Comparison of ENCODE assay signal across 17 cellular contexts in genomic region chr12:47098099-47098498, GRCh38. TPM values are rescaled to one million over a fixed set of nuclear protein-coding genes. Genes with fewer than 3 reads are reported as not detected.
DNase-seq lines count a peak whose midpoint lies in the region; ATAC-seq and TF ChIP-seq lines count a peak whose summit lies in the region.
"Had no signal": no experiment of that assay in that cellular context is flagged by ENCODE, and none has a peak within 500 bp of the region (broad histone marks: within the 10 kb centered on the region; RNA-seq: fewer than 3 reads in every experiment).

No MANE protein-coding gene starts in this region.

- peak overlapping the region; percentile 42 to 93 for H2BK12ac ChIP-seq in mesenchymal stem cell (ENCODE audit: low read length in 2 of 2)

- H2BK5ac ChIP-seq in mesenchymal stem cell (ENCODE audit: low read depth, low read length, poor library complexity, severe bottlenecking): no peak overlapping the region

- H3K27ac ChIP-seq in ACC112 (ENCODE audit: low read depth, low read length): no peak overlapping the region
- peak overlapping the region; percentile 23; the same call in 1 of the 2 replicates for H3K27ac ChIP-seq in VCaP
- H3K27ac ChIP-seq in mesenchymal stem cell (ENCODE audit: low read length, poor library complexity, severe bottlenecking): no peak overlapping the region
- peak overlapping the region in 1 of 2 donors; percentile 29 for H3K27ac ChIP-seq in testis
- H3K27ac ChIP-seq in psoas muscle: no peak overlapping the region
- H3K27ac ChIP-seq: SK-N-MC had no signal

- H2BK15ac ChIP-seq in mesenchymal stem cell (ENCODE audit: low read depth, poor library complexity, severe bottlenecking): no peak overlapping the region

- H3K18ac ChIP-seq in mesenchymal stem cell (ENCODE audit: low read depth in 1 of 2, low read length in 2 of 2): peak overlapping the region; percentile 0 to 58

- H3K27me3 ChIP-seq in ACC112 (ENCODE audit: insufficient read depth, low read length) (no peaks in the 10 kb centered on the region), mesenchymal stem cell (ENCODE audit: control insufficient read depth in 1 of 2, insufficient read depth in 1 of 2, low read length in 2 of 2) (no peaks in the 10 kb centered on the region), testis (no peaks in the 10 kb centered on the region), psoas muscle (ENCODE audit: insufficient read depth in 3 of 3, low read length in 2 of 3) (no peaks in the 10 kb centered on the region)

- peaks cover 50% of the 10 kb centered on the region for H3K4me1 ChIP-seq in ACC112 (ENCODE audit: control insufficient read depth, insufficient read depth, low read length, unreplicated experiment)
- no peaks in the 10 kb centered on the region for H3K4me1 ChIP-seq in mesenchymal stem cell (ENCODE audit: control insufficient read depth, insufficient read depth, low read depth, low read length)
- peaks cover 16% of the 10 kb centered on the region for H3K4me1 ChIP-seq in testis
- no peaks in the 10 kb centered on the region for H3K4me1 ChIP-seq in psoas muscle

- H3K9ac ChIP-seq in mesenchymal stem cell (ENCODE audit: low read length): no peak overlapping the region

- peaks cover 1% of the 10 kb centered on the region for H3K79me1 ChIP-seq in mesenchymal stem cell (replicated peaks; ENCODE audit: low read length, poor library complexity, severe bottlenecking)

- intact Hi-C loops in testis (cut with DNase I; ENCODE audit: low total_unique reads): no loop called here
- intact Hi-C loops in psoas muscle (cut with DNase I): no loop called here

- no peak overlapping the region for H3K4me2 ChIP-seq in mesenchymal stem cell (ENCODE audit: low read length, poor library complexity, severe bottlenecking)

- H3K4me3 ChIP-seq in ACC112 (ENCODE audit: low read depth, low read length) (no peak overlapping the region), mesenchymal stem cell (ENCODE audit: insufficient read depth in 1 of 2, low read depth in 1 of 2, low read length in 2 of 2) (no peak overlapping the region), testis (no peak overlapping the region), psoas muscle (no peak overlapping the region)
- H3K4me3 ChIP-seq: PC-9, SK-N-MC had no signal

- WGBS in mesenchymal stem cell: 99% methylated on average over 6 of the region's 6 CpGs
- WGBS in testis, 2 donors: 27 to 29% methylated on average over 6 of the region's 6 CpGs
- 88 to 93% (median 91%) methylated on average over 6 of the region's 6 CpGs for WGBS in psoas muscle, 3 donors

- H3K23ac ChIP-seq in mesenchymal stem cell (ENCODE audit: low read length in 2 of 2): no peak overlapping the region

- H2BK120ac ChIP-seq in mesenchymal stem cell (ENCODE audit: low read depth, low read length): peak overlapping the region; percentile 34

- peak overlapping the region; percentile 66 for H4K8ac ChIP-seq in mesenchymal stem cell (ENCODE audit: low read length)

- peak overlapping the region in 1 of 2 experiments; percentile 64 for H3K4ac ChIP-seq in mesenchymal stem cell (ENCODE audit: low read depth in 1 of 2, low read length in 2 of 2)

- ATAC-seq in psoas muscle (no peak), HG03521 (IDR thresholded peaks at IDR 0.05; ENCODE audit: unreplicated experiment) (no peak)

- no peak for TF ChIP-seq POLR2A in testis (IDR thresholded peaks at IDR 0.05)

- H3K9me3 ChIP-seq in mesenchymal stem cell (ENCODE audit: control insufficient read depth, low read length) (no peaks in the 10 kb centered on the region), testis (no peaks in the 10 kb centered on the region), psoas muscle (no peaks in the 10 kb centered on the region)

- DNase-seq in mesenchymal stem cell: no peak
- peak; percentile 76 for DNase-seq in testis
- DNase-seq in ureter (ENCODE audit: low spot score): no peak
- DNase-seq in psoas muscle: no peak
- DNase-seq in HuH-7.5 (ENCODE audit: low spot score): no peak
- DNase-seq: Calu3; CD4-positive, alpha-beta T cell; DMS53; HFFc6; Karpas-422; NCI-H1105 treated with DMSO at 0.1 percent for 48 hours; NCI-H2029 treated with DMSO at 0.1 percent for 48 hours; PC-9 had no signal

- no peaks in the 10 kb centered on the region for H3K79me2 ChIP-seq in ACC112 (ENCODE audit: control insufficient read depth, insufficient read depth, low read length, unreplicated experiment)

- no peak overlapping the region for H3K14ac ChIP-seq in mesenchymal stem cell (ENCODE audit: low read length in 2 of 2)

- H2AK5ac ChIP-seq in mesenchymal stem cell (ENCODE audit: low read length, severe bottlenecking): peak overlapping the region; percentile 66

- H2AFZ ChIP-seq in ACC112 (ENCODE audit: low read length, unreplicated experiment) (peak overlapping the region; percentile 91), mesenchymal stem cell (ENCODE audit: low read depth, low read length) (no peak overlapping the region)
- H2AFZ ChIP-seq: PC-9 had no signal

- no peaks in the 10 kb centered on the region for H3K36me3 ChIP-seq in ACC112 (ENCODE audit: insufficient read depth, low read length)
- H3K36me3 ChIP-seq in mesenchymal stem cell (ENCODE audit: control insufficient read depth in 1 of 2, insufficient read depth in 2 of 2, low read depth in 1 of 2, low read length in 2 of 2): no peaks in the 10 kb centered on the region
- no peaks in the 10 kb centered on the region for H3K36me3 ChIP-seq in testis (ENCODE audit: low read depth, missing control alignments)
- no peaks in the 10 kb centered on the region for H3K36me3 ChIP-seq in psoas muscle (ENCODE audit: insufficient read depth in 1 of 2, low read depth in 1 of 2)

- H4K91ac ChIP-seq in mesenchymal stem cell (ENCODE audit: low read length): peak overlapping the region; percentile 93

- TF ChIP-seq CTCF in VCaP (conservative IDR thresholded peaks at IDR 0.05) (no peak), testis (IDR thresholded peaks at IDR 0.05) (no peak), psoas muscle (IDR thresholded peaks at IDR 0.05) (no peak)

RNA-seq across cellular contexts. Expression of gene AMIGO2, which starts 18.3 kb away (rescaled TPM):
- 13.2 TPM for polyA plus RNA-seq in mesenchymal stem cell (2013, experiment 1 of 2)
- polyA plus RNA-seq in mesenchymal stem cell (2013, experiment 2 of 2): 13.5 TPM
- total RNA-seq in testis (10 to 100 TPM; 35.4 to 53.2 TPM), ureter (61.7 TPM), psoas muscle (1 to 10 TPM in 1 of 4 donors, under 1 TPM in 3; 0.48 to 1.1 (median 0.59) TPM)
- polyA plus RNA-seq in testis (ENCODE audit: insufficient read depth, low read depth, low replicate concordance) (28.8 TPM), psoas muscle (under 1 TPM; 0.63 to 0.77 (median 0.64) TPM)

RNA-seq across cellular contexts. Expression of gene PCED1B, which starts 18.7 kb away (rescaled TPM):
- 3.0 TPM for polyA plus RNA-seq in mesenchymal stem cell (2013, experiment 1 of 2)
- polyA plus RNA-seq in mesenchymal stem cell (2013, experiment 2 of 2): 2.4 TPM
- total RNA-seq in testis (10 to 100 TPM; 47.2 to 56.1 TPM), ureter (22.1 TPM), psoas muscle (1 to 10 TPM in 1 of 4 donors, under 1 TPM in 3; 0.19 to 1.2 (median 0.69) TPM)
- polyA plus RNA-seq in testis (ENCODE audit: insufficient read depth, low read depth, low replicate concordance) (30.0 TPM), psoas muscle (under 1 TPM; 0.18 to 0.38 (median 0.26) TPM)

Comparison
In these comparisons a context has a peak if more than half of its experiments do, and no peak if none do; other contexts are left out.
1. RNA of gene AMIGO2, which starts 18.3 kb away (total RNA-seq): 61.7 TPM in ureter (single experiment) and 35.4 to 53.2 TPM in testis; 0.48 to 1.1 TPM in psoas muscle; every median in the first group is over 10 times any median in the second.
2. RNA of gene PCED1B, which starts 18.7 kb away (total RNA-seq): 47.2 to 56.1 TPM in testis and 22.1 TPM in ureter (single experiment); 0.19 to 1.2 TPM in psoas muscle; every median in the first group is over 10 times any median in the second.